Comparison of ENCODE assay signal across 12 cellular contexts in the genomic region with DNA sequence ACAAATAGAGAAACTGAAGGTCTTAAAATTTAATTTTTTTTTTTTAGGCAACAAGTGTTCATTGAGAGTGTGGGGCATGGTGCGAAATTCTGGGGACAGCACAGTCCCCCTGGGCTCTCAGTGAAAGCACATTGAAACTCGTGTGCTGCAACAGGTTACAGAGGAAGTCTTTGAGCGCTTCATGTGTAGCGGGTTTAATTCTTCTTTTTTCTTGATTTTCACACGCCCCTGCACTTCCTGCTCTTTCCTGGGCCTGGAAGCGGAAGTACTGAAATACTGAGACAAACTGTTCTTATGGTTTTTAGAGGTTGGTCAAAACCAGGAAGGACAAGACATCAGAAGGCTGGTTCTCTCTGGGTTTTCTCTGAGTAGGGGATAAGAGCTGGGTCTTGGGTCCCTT.
A peak's percentile ranks its signal among the peaks of the same experiment; 100 is the strongest.
DNase-seq lines count a peak whose midpoint lies in the region; ATAC-seq and TF ChIP-seq lines count a peak whose summit lies in the region.
"Had no signal": no experiment of that assay in that cellular context is flagged by ENCODE, and none has a peak within 500 bp of the region (broad histone marks: within the 10 kb centered on the region; RNA-seq: fewer than 3 reads in every experiment).

No MANE protein-coding gene starts in this region.

- intact Hi-C loops in Right ventricle myocardium superior (cut with DNase I): no loop called here
- intact Hi-C loops in stomach (cut with DNase I; ENCODE audit: low total_unique reads): no loop called here

- H3K4me1 ChIP-seq in right atrium auricular region (peaks cover 0 to 36% of the 10 kb centered on the region in 2 donors), OCI-LY3 (ENCODE audit: low read length) (peaks cover 74% of the 10 kb centered on the region), stomach (peaks cover 25 to 33% (median 31%) of the 10 kb centered on the region in 4 donors)

- H3K9me3 ChIP-seq in right atrium auricular region (no peaks in the 10 kb centered on the region), OCI-LY3 (ENCODE audit: insufficient read depth, low read length) (no peaks in the 10 kb centered on the region), stomach (no peaks in the 10 kb centered on the region)

- H3K27me3 ChIP-seq in right atrium auricular region: no peaks in the 10 kb centered on the region
- H3K27me3 ChIP-seq in OCI-LY3 (ENCODE audit: low read depth, low read length): no peaks in the 10 kb centered on the region; the same call in 1 of the 2 replicates
- H3K27me3 ChIP-seq in stomach: no peaks in the 10 kb centered on the region

- peak overlapping the region; percentile 25; the same call in 1 of the 2 replicates for H3K9ac ChIP-seq in OCI-LY3 (ENCODE audit: low read length)

- no peak for TF ChIP-seq CTCF in right atrium auricular region (IDR thresholded peaks at IDR 0.05)
- no peak for TF ChIP-seq CTCF in OCI-LY3 (IDR thresholded peaks at IDR 0.05; ENCODE audit: low read depth, low read length)
- no peak for TF ChIP-seq CTCF in stomach (IDR thresholded peaks at IDR 0.05)

- no peaks in the 10 kb centered on the region for H4K20me1 ChIP-seq in OCI-LY3 (ENCODE audit: insufficient read depth, low read length)

- no peak overlapping the region for H2AFZ ChIP-seq in OCI-LY3 (ENCODE audit: low read depth, low read length)

- ATAC-seq in Right ventricle myocardium superior (ENCODE audit: poor library complexity): peak; percentile 44
- ATAC-seq in GM21717 (IDR thresholded peaks at IDR 0.05; ENCODE audit: unreplicated experiment): no peak
- ATAC-seq: stimulated activated effector memory CD8-positive, alpha-beta T cell treated with anti-CD3 and anti-CD28 coated beads, Interleukin-12 subunit alpha, Interleukin-12 subunit beta, amount 100 ng/mL, for 72 hours had no signal

- H3K4me2 ChIP-seq in OCI-LY3 (ENCODE audit: low read length): peak overlapping the region; percentile 77
- H3K4me2 ChIP-seq: smooth muscle cell had no signal

- TF ChIP-seq EP300 in stomach (IDR thresholded peaks at IDR 0.05): no peak

- peak overlapping the region in 1 of 2 donors; percentile 45 for H3K27ac ChIP-seq in right atrium auricular region
- H3K27ac ChIP-seq in OCI-LY3 (ENCODE audit: low read length): peak overlapping the region; percentile 26; the same call in 1 of the 2 replicates
- peak overlapping the region in 3 of 5 donors; percentile 35 to 83 (median 76) for H3K27ac ChIP-seq in stomach

- H3K79me2 ChIP-seq in OCI-LY3 (ENCODE audit: low read length): no peaks in the 10 kb centered on the region

- 80 to 88% (median 82%) methylated on average over 6 of the region's 6 CpGs for WGBS in stomach, 5 donors

- DNase-seq in Right ventricle myocardium superior (no peak), right atrium auricular region (ENCODE audit: low spot score) (no peak), globus pallidus (ENCODE audit: low spot score) (peak; percentile 43), stomach (no peak), NCI-H2227 treated with DMSO at 0.1 percent for 48 hours (lab: John Stamatoyannopoulos, UW) (no peak), COR-L47 (lab: John Stamatoyannopoulos, UW) (no peak)
- DNase-seq: activated gamma-delta T cell, NCI-H524 had no signal

- H3K4me3 ChIP-seq in right atrium auricular region (no peak overlapping the region), OCI-LY3 (ENCODE audit: low read length) (peak overlapping the region; percentile 56), stomach (no peak overlapping the region)
- H3K4me3 ChIP-seq: smooth muscle cell had no signal

- no peak for TF ChIP-seq POLR2A in stomach (IDR thresholded peaks at IDR 0.05)

- H3K36me3 ChIP-seq in right atrium auricular region (no peaks in the 10 kb centered on the region), OCI-LY3 (replicated peaks; ENCODE audit: low read depth, low read length) (no peaks in the 10 kb centered on the region), stomach (no peaks in the 10 kb centered on the region)
